In the genomic region with DNA sequence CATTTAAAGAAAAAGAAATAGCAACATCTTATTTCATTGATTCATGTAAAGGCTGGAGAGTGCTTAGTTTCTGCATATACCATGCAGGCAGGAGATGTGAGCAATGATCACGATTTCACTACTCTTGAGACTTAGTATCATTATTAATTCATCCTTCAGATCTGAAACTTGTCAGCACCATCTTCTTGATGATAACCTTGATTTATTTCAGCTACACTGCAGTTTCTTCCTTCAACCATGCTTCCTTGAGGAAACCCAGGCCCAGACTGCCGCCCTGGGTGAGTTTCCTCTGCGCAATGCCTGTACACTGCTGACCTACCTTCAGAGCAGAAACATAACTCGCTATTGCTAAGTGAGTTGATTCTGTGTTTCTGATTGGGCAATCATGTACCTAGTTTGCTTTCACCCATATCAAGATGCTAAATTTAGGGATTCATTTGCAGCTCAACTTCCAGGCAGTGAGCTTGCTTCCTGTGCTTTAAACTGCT, we compare ENCODE assay signal across 11 cellular contexts. TPM values are rescaled to one million over a fixed set of nuclear protein-coding genes. Genes with fewer than 3 reads are reported as not detected.
DNase-seq lines count a peak whose midpoint lies in the region; ATAC-seq and TF ChIP-seq lines count a peak whose summit lies in the region.
"Had no signal": no experiment of that assay in that cellular context is flagged by ENCODE, and none has a peak within 500 bp of the region (broad histone marks: within the 10 kb centered on the region; RNA-seq: fewer than 3 reads in every experiment).

No MANE protein-coding gene starts in this region.

- H3K27ac Mint-ChIP-seq in activated T-cell treated with anti-CD3 and anti-CD28 coated beads, Interleukin-2, amount 50 U/mL, for 24 hours = peak overlapping the region; percentile 6
- H3K27ac Mint-ChIP-seq in stimulated activated naive B cell treated with anti-CD40 and anti-IgM and Interleukin-4, amounts not matched to agents 10 μg/mL and 1 μg/mL and 100 μg/mL, for 72 hours = no peak overlapping the region

- peaks cover 18% of the 10 kb centered on the region for H3K4me1 Mint-ChIP-seq in activated T-cell treated with anti-CD3 and anti-CD28 coated beads, Interleukin-2, amount 50 U/mL, for 24 hours (ENCODE audit: low read depth)
- H3K4me1 Mint-ChIP-seq in stimulated activated naive B cell treated with anti-CD40 and anti-IgM and Interleukin-4, amounts not matched to agents 10 μg/mL and 1 μg/mL and 100 μg/mL, for 72 hours = peaks cover 12 to 34% of the 10 kb centered on the region in 2 donors

- H3K36me3 ChIP-seq in brain microvascular endothelial cell (replicated peaks) (no peaks in the 10 kb centered on the region), left lung (no peaks in the 10 kb centered on the region)
- H3K36me3 ChIP-seq: upper lobe of left lung had no signal

- H3K9me3 ChIP-seq in left lung = no peaks in the 10 kb centered on the region
- H3K9me3 ChIP-seq: upper lobe of left lung had no signal

- no peaks in the 10 kb centered on the region for H3K4me1 ChIP-seq in left lung
- H3K4me1 ChIP-seq: upper lobe of left lung had no signal

- no peaks in the 10 kb centered on the region for H3K27me3 ChIP-seq in brain microvascular endothelial cell (replicated peaks)
- H3K27me3 ChIP-seq in left lung = no peaks in the 10 kb centered on the region
- H3K27me3 ChIP-seq: upper lobe of left lung had no signal

- H3K9me3 Mint-ChIP-seq in activated T-cell treated with anti-CD3 and anti-CD28 coated beads, Interleukin-2, amount 50 U/mL, for 24 hours = no peaks in the 10 kb centered on the region
- H3K9me3 Mint-ChIP-seq in stimulated activated naive B cell treated with anti-CD40 and anti-IgM and Interleukin-4, amounts not matched to agents 10 μg/mL and 1 μg/mL and 100 μg/mL, for 72 hours = no peaks in the 10 kb centered on the region

- in situ Hi-C loops in brain microvascular endothelial cell (cut with HindIII; ENCODE audit: low pct_ligation_motif_present, low sequenced_read_pairs) = no loop called here

- intact Hi-C loops in left lung (cut with DNase I) = no loop called here

- H3K36me3 Mint-ChIP-seq in activated T-cell treated with anti-CD3 and anti-CD28 coated beads, Interleukin-2, amount 50 U/mL, for 24 hours (ENCODE audit: low read depth) = no peaks in the 10 kb centered on the region
- H3K36me3 Mint-ChIP-seq in stimulated activated naive B cell treated with anti-CD40 and anti-IgM and Interleukin-4, amounts not matched to agents 10 μg/mL and 1 μg/mL and 100 μg/mL, for 72 hours = peaks cover 2 to 3% of the 10 kb centered on the region in 2 donors

- H3K27ac ChIP-seq in brain microvascular endothelial cell (peak overlapping the region; percentile 42), left lung (no peak overlapping the region)
- H3K27ac ChIP-seq: upper lobe of left lung had no signal

- no peak for DNase-seq in activated T-cell treated with anti-CD3 and anti-CD28 coated beads, Interleukin-2, amount 50 U/mL, for 24 hours
- no peak for DNase-seq in activated T-cell treated with anti-CD3 and anti-CD28 coated beads, Interleukin-2, amount 50 U/mL, for 1 hour
- DNase-seq in brain microvascular endothelial cell = no peak
- no peak for DNase-seq in stimulated activated naive B cell treated with anti-CD40 and anti-IgM and Interleukin-4, amounts not matched to agents 10 μg/mL and 1 μg/mL and 100 μg/mL, for 72 hours
- no peak for DNase-seq in T-helper 2 cell
- no peak for DNase-seq in GM19240 (ENCODE audit: insufficient read length, low spot score)
- no peak for DNase-seq in left lung
- DNase-seq: DMS79, NCI-H2029, upper lobe of left lung had no signal

- ATAC-seq in HG02798 (IDR thresholded peaks at IDR 0.05; ENCODE audit: poor library complexity, unreplicated experiment) = peak; percentile 43
- peak; percentile 45 to 50 for ATAC-seq in stimulated activated naive B cell treated with anti-CD40 and anti-IgM and Interleukin-4, amounts not matched to agents 10 μg/mL and 1 μg/mL and 100 μg/mL, for 72 hours (replicated peaks)
- ATAC-seq in left lung = no peak

- TF ChIP-seq CTCF in brain microvascular endothelial cell (IDR thresholded peaks at IDR 0.05; ENCODE audit: low read depth, low read length, missing control alignments) (no peak), left lung (IDR thresholded peaks at IDR 0.05) (no peak)

- no peak overlapping the region for H3K4me3 ChIP-seq in brain microvascular endothelial cell (ENCODE audit: low read depth, low read length)
- no peak overlapping the region for H3K4me3 ChIP-seq in left lung
- H3K4me3 ChIP-seq: upper lobe of left lung had no signal

- no peak overlapping the region for H3K4me3 Mint-ChIP-seq in activated T-cell treated with anti-CD3 and anti-CD28 coated beads, Interleukin-2, amount 50 U/mL, for 24 hours
- H3K4me3 Mint-ChIP-seq in stimulated activated naive B cell treated with anti-CD40 and anti-IgM and Interleukin-4, amounts not matched to agents 10 μg/mL and 1 μg/mL and 100 μg/mL, for 72 hours = no peak overlapping the region

- peaks cover 31% of the 10 kb centered on the region for H3K27me3 Mint-ChIP-seq in activated T-cell treated with anti-CD3 and anti-CD28 coated beads, Interleukin-2, amount 50 U/mL, for 24 hours
- H3K27me3 Mint-ChIP-seq in stimulated activated naive B cell treated with anti-CD40 and anti-IgM and Interleukin-4, amounts not matched to agents 10 μg/mL and 1 μg/mL and 100 μg/mL, for 72 hours = no peaks in the 10 kb centered on the region

RNA-seq across cellular contexts. Expression of gene BCL10, which starts 13.5 kb away (rescaled TPM):
- 10 to 100 TPM; 25.0 to 31.6 TPM for total RNA-seq in left lung

RNA-seq across cellular contexts. Expression of gene C1orf52, which starts 30.4 kb away (rescaled TPM):
- 10 to 100 TPM; 18.0 to 22.1 TPM for total RNA-seq in left lung
